In genomic region chr18:28916436-28916835, GRCh38 we compare ENCODE assay signal across 28 cellular contexts.
"Had no signal": no experiment of that assay in that cellular context is flagged by ENCODE, and none has a peak within 500 bp of the region (broad histone marks: within the 10 kb centered on the region; RNA-seq: fewer than 3 reads in every experiment).

No MANE protein-coding gene starts in this region.

- H3K36me3 Mint-ChIP-seq: immature natural killer cell, naive B cell, neural progenitor cell had no signal

- ATAC-seq: left colon, left lung, lower lobe of right lung, natural killer cell, psoas muscle, right lobe of liver, upper lobe of right lung had no signal

- H3K4me3 ChIP-seq: left lung, lower lobe of right lung, neural progenitor cell, psoas muscle, right atrium auricular region, right lobe of liver, suprapubic skin, thoracic aorta, tibial artery, upper lobe of right lung had no signal

- H3K4me1 Mint-ChIP-seq: immature natural killer cell, mesothelial cell of epicardium, naive B cell, natural killer cell, nephron progenitor cell, neural progenitor cell had no signal

- DNase-seq: hypothalamus; immature natural killer cell; kidney; left colon; left lung; lower lobe of right lung; mammary epithelial cell; mesendoderm; naive B cell; natural killer cell; nephron progenitor cell; occipital lobe; psoas muscle; right lobe of liver; stimulated activated CD4-positive, alpha-beta T cell treated with anti-CD3 and anti-CD28 coated beads, Interleukin-12 subunit alpha, Interleukin-12 subunit beta, amount 100 ng/mL, for 4 hours; stimulated activated CD4-positive, alpha-beta T cell treated with anti-CD3 and anti-CD28 coated beads, Interleukin-15, amount 100 ng/mL, for 24 hours; stimulated activated CD4-positive, alpha-beta T cell treated with anti-CD3 and anti-CD28 coated beads, Interleukin-2, amount 100 ng/mL, for 24 hours; stimulated activated CD4-positive, alpha-beta T cell treated with anti-CD3 and anti-CD28 coated beads, Interleukin-4, amount 100 ng/mL, for 1 hour; stimulated activated naive CD4-positive, alpha-beta T cell; tibial artery; trophoblast cell; upper lobe of right lung had no signal

- H3K4me3 Mint-ChIP-seq: immature natural killer cell; mesothelial cell of epicardium; naive B cell; natural killer cell; nephron progenitor cell; neural progenitor cell; stimulated activated naive CD8-positive, alpha-beta T cell treated with anti-CD3 and anti-CD28 coated beads, Interleukin-15, Interleukin-2, amounts not matched to agents 100 ng/mL and 50 ng/mL, for 24 hours had no signal

- H3K27ac Mint-ChIP-seq: immature natural killer cell; mesothelial cell of epicardium; naive B cell; natural killer cell; nephron progenitor cell; neural progenitor cell; stimulated activated naive CD8-positive, alpha-beta T cell treated with anti-CD3 and anti-CD28 coated beads, Interleukin-15, Interleukin-2, amounts not matched to agents 100 ng/mL and 50 ng/mL, for 24 hours had no signal
